In the genomic region with DNA sequence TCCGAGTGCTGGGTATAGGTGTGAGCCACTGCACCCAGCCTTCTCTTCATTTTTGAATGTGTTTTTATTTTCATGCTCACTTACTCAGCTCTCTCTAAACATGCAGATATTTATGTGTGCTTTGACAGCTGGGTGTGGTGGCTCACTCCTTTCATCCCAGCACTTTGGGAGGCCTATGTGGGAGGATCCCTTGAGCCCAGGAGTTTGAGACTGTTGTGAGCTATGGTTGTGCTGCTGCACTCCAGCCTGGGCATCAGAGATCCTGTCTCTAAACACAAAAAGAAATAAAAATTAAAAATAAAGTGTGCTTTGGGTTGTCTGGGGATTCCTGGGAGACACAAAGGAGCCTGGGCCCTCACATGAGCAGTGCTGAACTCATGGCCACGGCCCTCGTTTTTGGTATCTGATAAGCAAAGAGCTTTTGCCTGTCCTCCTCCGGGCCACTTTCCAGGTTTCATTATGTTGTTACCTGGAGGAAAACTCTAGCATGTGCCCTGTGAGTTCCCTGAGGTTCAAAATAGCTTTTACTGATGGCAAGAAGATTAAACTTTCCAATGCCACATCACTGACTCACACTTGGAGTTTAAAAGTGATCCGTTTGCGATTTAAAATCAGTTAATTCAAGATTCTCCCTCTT, we compare ENCODE assay signal across 18 cellular contexts.
DNase-seq lines count a peak whose midpoint lies in the region; ATAC-seq and TF ChIP-seq lines count a peak whose summit lies in the region.
"Had no signal": no experiment of that assay in that cellular context is flagged by ENCODE, and none has a peak within 500 bp of the region (broad histone marks: within the 10 kb centered on the region; RNA-seq: fewer than 3 reads in every experiment).

No MANE protein-coding gene starts in this region.

- no peaks in the 10 kb centered on the region for H4K20me1 ChIP-seq in Loucy (ENCODE audit: insufficient read depth, low read length, poor library complexity, severe bottlenecking)

- no peak for TF ChIP-seq EP300 in sigmoid colon (IDR thresholded peaks at IDR 0.05)

- no peaks in the 10 kb centered on the region for H3K36me3 ChIP-seq in Loucy (ENCODE audit: insufficient read depth, low read length)
- H3K36me3 ChIP-seq in colonic mucosa, result no peaks in the 10 kb centered on the region
- no peaks in the 10 kb centered on the region for H3K36me3 ChIP-seq in sigmoid colon
- H3K36me3 ChIP-seq: esophagus squamous epithelium, suprapubic skin had no signal

- H3K4me1 Mint-ChIP-seq in activated CD4-positive, alpha-beta T cell treated with anti-CD3 and anti-CD28 coated beads, Interleukin-2, amount 10 ng/mL, durations not matched to agents 24 days and 14 days, result peaks cover 17% of the 10 kb centered on the region
- peaks cover 35% of the 10 kb centered on the region for H3K4me1 Mint-ChIP-seq in activated CD4-positive, alpha-beta T cell treated with anti-CD3 and anti-CD28 coated beads for 36 hours

- H3K4me3 ChIP-seq in Loucy (ENCODE audit: low read length, poor library complexity, severe bottlenecking), result peak overlapping the region; percentile 15
- no peak overlapping the region for H3K4me3 ChIP-seq in colonic mucosa
- no peak overlapping the region for H3K4me3 ChIP-seq in sigmoid colon
- H3K4me3 ChIP-seq: coronary artery, esophagus squamous epithelium, smooth muscle cell, suprapubic skin had no signal

- TF ChIP-seq CTCF in Loucy (conservative IDR thresholded peaks at IDR 0.05; ENCODE audit: low read length) (no peak), colonic mucosa (IDR thresholded peaks at IDR 0.05) (no peak), sigmoid colon (IDR thresholded peaks at IDR 0.05) (no peak)

- intact Hi-C loops in activated CD4-positive, alpha-beta T cell treated with anti-CD3 and anti-CD28 coated beads, Interleukin-2, amount 10 ng/mL, durations not matched to agents 24 days and 14 days (cut with micrococcal nuclease), result loop anchor here (2.0 to 10.0 kb wide), 2 partner anchors 69 to 509 kb away; no protein-coding TSS in a partner anchor
- intact Hi-C loops in activated CD4-positive, alpha-beta T cell treated with anti-CD3 and anti-CD28 coated beads for 36 hours (cut with DNase I, micrococcal nuclease), result loop anchor here in 1 of 2 experiments (10.0 kb wide), 1 partner anchor 749 kb away; no protein-coding TSS in a partner anchor
- intact Hi-C loops in colonic mucosa (cut with DNase I) (no loop called here), sigmoid colon (cut with DNase I) (loop anchor here (10.0 kb wide), 1 partner anchor 49 kb away; no protein-coding TSS in a partner anchor)

- no peaks in the 10 kb centered on the region for H3F3A ChIP-seq in Loucy (ENCODE audit: low read depth)

- no peak for TF ChIP-seq POLR2A in sigmoid colon (IDR thresholded peaks at IDR 0.05)

- H3K9me3 ChIP-seq in Loucy (ENCODE audit: insufficient read depth, low read depth, low read length) (no peaks in the 10 kb centered on the region), colonic mucosa (no peaks in the 10 kb centered on the region), sigmoid colon (no peaks in the 10 kb centered on the region)
- H3K9me3 ChIP-seq: esophagus squamous epithelium, SK-N-SH, suprapubic skin had no signal

- DNase-seq in activated CD4-positive, alpha-beta T cell treated with anti-CD3 and anti-CD28 coated beads, Interleukin-2, amount 10 ng/mL, durations not matched to agents 24 days and 14 days, result no peak
- DNase-seq in activated CD4-positive, alpha-beta T cell treated with anti-CD3 and anti-CD28 coated beads for 36 hours, result no peak
- DNase-seq in colonic mucosa (peak; percentile 50), sigmoid colon (no peak), NCI-H187 (lab: John Stamatoyannopoulos, UW) (no peak)
- DNase-seq: activated B cell treated with CpG ODN at 0.5 μM for 24 hours, COR-L47, esophagus squamous epithelium, H7, hippocampal formation, NCI-H2171, SK-N-SH had no signal

- H3K9ac ChIP-seq in Loucy (ENCODE audit: low read depth, low read length, poor library complexity, severe bottlenecking) (peak overlapping the region; percentile 14), colonic mucosa (ENCODE audit: low read depth in 2 of 2, low read length in 2 of 2) (no peak overlapping the region)
- H3K9ac ChIP-seq: SK-N-SH had no signal

- H3K4me1 ChIP-seq in Loucy (ENCODE audit: insufficient read depth, low read length, poor library complexity, severe bottlenecking) (peaks cover 40% of the 10 kb centered on the region), colonic mucosa (peaks cover 5% of the 10 kb centered on the region), sigmoid colon (peaks cover 0 to 46% (median 33%) of the 10 kb centered on the region in 4 donors)

- H3K4me3 Mint-ChIP-seq in activated CD4-positive, alpha-beta T cell treated with anti-CD3 and anti-CD28 coated beads, Interleukin-2, amount 10 ng/mL, durations not matched to agents 24 days and 14 days, result no peak overlapping the region
- no peak overlapping the region for H3K4me3 Mint-ChIP-seq in activated CD4-positive, alpha-beta T cell treated with anti-CD3 and anti-CD28 coated beads for 36 hours

- no peak for ATAC-seq in activated CD4-positive, alpha-beta T cell treated with anti-CD3 and anti-CD28 coated beads for 36 hours
- ATAC-seq in HG03565 (IDR thresholded peaks at IDR 0.05; ENCODE audit: unreplicated experiment), result no peak
- no peak for ATAC-seq in HG03159 (IDR thresholded peaks at IDR 0.05; ENCODE audit: unreplicated experiment)

- no peaks in the 10 kb centered on the region for H3K36me3 Mint-ChIP-seq in activated CD4-positive, alpha-beta T cell treated with anti-CD3 and anti-CD28 coated beads, Interleukin-2, amount 10 ng/mL, durations not matched to agents 24 days and 14 days (ENCODE audit: low read depth)
- no peaks in the 10 kb centered on the region for H3K36me3 Mint-ChIP-seq in activated CD4-positive, alpha-beta T cell treated with anti-CD3 and anti-CD28 coated beads for 36 hours (ENCODE audit: low read depth)

- POLR2A ChIA-PET in activated CD4-positive, alpha-beta T cell treated with anti-CD3 and anti-CD28 coated beads for 36 hours (lab: Charles Lee), result interaction anchor here (1.0 kb wide), 1 partner anchor 70 kb away, joined by 6 read pairs; no protein-coding TSS in a partner anchor

- WGBS in sigmoid colon, 2 donors, result 27 to 57% methylated on average over 6 of the region's 6 CpGs

- H3K79me2 ChIP-seq in Loucy (ENCODE audit: insufficient read depth, low read length), result no peaks in the 10 kb centered on the region

- CTCF ChIA-PET in activated CD4-positive, alpha-beta T cell treated with anti-CD3 and anti-CD28 coated beads for 36 hours (lab: Charles Lee), result interaction anchor here (1.4 kb wide), 1 partner anchor 79 kb away, joined by 6 read pairs; no protein-coding TSS in a partner anchor

- no peaks in the 10 kb centered on the region for H3K27me3 ChIP-seq in Loucy (ENCODE audit: insufficient read depth, low read length, poor library complexity, severe bottlenecking)
- no peaks in the 10 kb centered on the region for H3K27me3 ChIP-seq in colonic mucosa
- no peaks in the 10 kb centered on the region for H3K27me3 ChIP-seq in sigmoid colon
- H3K27me3 ChIP-seq: esophagus squamous epithelium, suprapubic skin had no signal

- no peaks in the 10 kb centered on the region for H3K27me3 Mint-ChIP-seq in activated CD4-positive, alpha-beta T cell treated with anti-CD3 and anti-CD28 coated beads, Interleukin-2, amount 10 ng/mL, durations not matched to agents 24 days and 14 days
- H3K27me3 Mint-ChIP-seq in activated CD4-positive, alpha-beta T cell treated with anti-CD3 and anti-CD28 coated beads for 36 hours, result no peaks in the 10 kb centered on the region
- H3K27me3 Mint-ChIP-seq: activated B cell treated with CpG ODN at 0.5 μM for 24 hours had no signal

- peak overlapping the region; percentile 70 for H2AFZ ChIP-seq in Loucy (ENCODE audit: low read length)

- H3K9me2 ChIP-seq in Loucy (replicated peaks; ENCODE audit: low read depth, low read length), result no peaks in the 10 kb centered on the region
- H3K9me2 ChIP-seq: SK-N-SH had no signal

- peak overlapping the region; percentile 63 for H3K27ac Mint-ChIP-seq in activated CD4-positive, alpha-beta T cell treated with anti-CD3 and anti-CD28 coated beads, Interleukin-2, amount 10 ng/mL, durations not matched to agents 24 days and 14 days
- no peak overlapping the region for H3K27ac Mint-ChIP-seq in activated CD4-positive, alpha-beta T cell treated with anti-CD3 and anti-CD28 coated beads for 36 hours

- peak overlapping the region; percentile 47 for H3K4me2 ChIP-seq in Loucy (ENCODE audit: low read depth, low read length, poor library complexity, severe bottlenecking)
- H3K4me2 ChIP-seq: SK-N-SH, smooth muscle cell had no signal

- peak overlapping the region; percentile 16 for H3K27ac ChIP-seq in colonic mucosa
- peak overlapping the region in 3 of 4 donors; percentile 19 to 79 (median 35) for H3K27ac ChIP-seq in sigmoid colon
- H3K27ac ChIP-seq: coronary artery, esophagus squamous epithelium, suprapubic skin had no signal

- no peaks in the 10 kb centered on the region for H3K9me3 Mint-ChIP-seq in activated CD4-positive, alpha-beta T cell treated with anti-CD3 and anti-CD28 coated beads, Interleukin-2, amount 10 ng/mL, durations not matched to agents 24 days and 14 days
- no peaks in the 10 kb centered on the region for H3K9me3 Mint-ChIP-seq in activated CD4-positive, alpha-beta T cell treated with anti-CD3 and anti-CD28 coated beads for 36 hours (ENCODE audit: low read depth)
- H3K9me3 Mint-ChIP-seq: activated B cell treated with CpG ODN at 0.5 μM for 24 hours had no signal
